ENCODE assay signal across 10 cellular contexts in the genomic region with DNA sequence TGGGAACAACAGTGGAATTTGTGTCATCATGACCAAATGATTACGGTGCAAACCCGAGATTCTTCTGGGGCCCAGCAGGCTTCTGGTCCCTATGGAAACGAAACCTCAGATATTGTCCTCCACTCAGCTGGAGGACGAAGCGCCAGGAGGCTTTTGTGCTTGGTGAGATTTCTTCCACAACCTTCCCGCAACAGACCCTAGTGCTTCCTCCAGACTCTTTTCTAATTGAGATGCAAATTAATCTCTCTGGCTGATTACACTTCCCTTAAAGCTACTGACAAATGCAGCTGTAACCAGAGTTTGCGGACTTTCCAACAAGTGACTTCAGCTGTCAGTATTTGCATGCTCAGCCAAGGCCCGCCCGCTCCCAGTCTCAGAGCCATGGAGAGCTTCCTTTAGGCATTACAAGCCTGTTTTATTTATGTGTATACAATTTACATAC.
DNase-seq lines count a peak whose midpoint lies in the region; ATAC-seq and TF ChIP-seq lines count a peak whose summit lies in the region.
"Had no signal": no experiment of that assay in that cellular context is flagged by ENCODE, and none has a peak within 500 bp of the region (broad histone marks: within the 10 kb centered on the region; RNA-seq: fewer than 3 reads in every experiment).

No MANE protein-coding gene starts in this region.

- H3K27ac ChIP-seq in DOHH2 (ENCODE audit: low read depth, low read length): peak overlapping the region; percentile 71

- H3K4me2 ChIP-seq in DOHH2 (ENCODE audit: low read length): peak overlapping the region; percentile 75

- no peaks in the 10 kb centered on the region for H3K27me3 ChIP-seq in DOHH2 (ENCODE audit: control insufficient read depth, low read length)
- no peaks in the 10 kb centered on the region for H3K27me3 ChIP-seq in MG63

- peaks cover 42% of the 10 kb centered on the region for H3K4me1 ChIP-seq in DOHH2 (ENCODE audit: control insufficient read depth, low read length)

- H3K9me3 ChIP-seq in DOHH2 (ENCODE audit: control insufficient read depth, insufficient read depth, low read length) (no peaks in the 10 kb centered on the region), MG63 (no peaks in the 10 kb centered on the region)

- H3K4me3 ChIP-seq in DOHH2 (ENCODE audit: low read length): peak overlapping the region; percentile 53
- no peak overlapping the region for H3K4me3 ChIP-seq in MG63

- no peaks in the 10 kb centered on the region for H4K20me1 ChIP-seq in DOHH2 (ENCODE audit: control insufficient read depth, insufficient read depth, low read depth, low read length)

- peak; percentile 71 for DNase-seq in NCI-H345 (lab: John Stamatoyannopoulos, UW)
- DNase-seq in iPS DF 4.7 (ENCODE audit: extremely low read depth, low spot score): peak; percentile 85
- DNase-seq in MG63: no peak
- DNase-seq in activated CD4-positive, CD25-positive, alpha-beta regulatory T cell treated with anti-CD3 and anti-CD28 coated beads, Interleukin-2, amount 50 U/mL, for 72 hours: no peak
- DNase-seq in central memory CD4-positive, alpha-beta T cell: no peak
- DNase-seq: amniotic stem cell had no signal

- no peaks in the 10 kb centered on the region for H3K9me2 ChIP-seq in DOHH2 (replicated peaks; ENCODE audit: control insufficient read depth, low read length)

- H3F3A ChIP-seq in DOHH2 (ENCODE audit: control insufficient read depth, insufficient read depth): peaks cover 7% of the 10 kb centered on the region; the same call in 1 of the 2 replicates

- TF ChIP-seq CTCF in DOHH2 (IDR thresholded peaks at IDR 0.05; ENCODE audit: low read depth, low read length, poor library complexity, severe bottlenecking): no peak

- ATAC-seq in GM21619 (IDR thresholded peaks at IDR 0.05; ENCODE audit: unreplicated experiment): peak; percentile 34
- ATAC-seq in HG03025 (IDR thresholded peaks at IDR 0.05; ENCODE audit: low FRiP score, unreplicated experiment): no peak
- ATAC-seq: left lobe of liver had no signal

- no peaks in the 10 kb centered on the region for H3K79me2 ChIP-seq in DOHH2 (ENCODE audit: control insufficient read depth, low read length)

- H3K36me3 ChIP-seq in DOHH2 (ENCODE audit: control insufficient read depth, low read length) (no peaks in the 10 kb centered on the region), MG63 (no peaks in the 10 kb centered on the region)

Comparison
In these comparisons a context has a peak if more than half of its experiments do, and no peak if none do; other contexts are left out.
1. DNase-seq: peak in NCI-H345 (single experiment) and iPS DF 4.7 (single experiment); none in MG63 (single experiment), activated CD4-positive, CD25-positive, alpha-beta regulatory T cell treated with anti-CD3 and anti-CD28 coated beads, Interleukin-2, amount 50 U/mL, for 72 hours (single experiment) and central memory CD4-positive, alpha-beta T cell (single experiment).